Comparison of ENCODE assay signal across 22 cellular contexts in genomic region chr1:200329208-200329882, GRCh38.
A peak's percentile ranks its signal among the peaks of the same experiment; 100 is the strongest.
DNase-seq lines count a peak whose midpoint lies in the region; ATAC-seq, FAIRE-seq and TF ChIP-seq lines count a peak whose summit lies in the region.
"Had no signal": no experiment of that assay in that cellular context is flagged by ENCODE, and none has a peak within 500 bp of the region (broad histone marks: within the 10 kb centered on the region; RNA-seq: fewer than 3 reads in every experiment).

No MANE protein-coding gene starts in this region.

- H3K4me1 ChIP-seq in H9 (ENCODE audit: insufficient read depth, low read length) (peaks cover 11% of the 10 kb centered on the region; the same call in 1 of the 2 replicates), IMR-90 (ENCODE audit: control insufficient read depth, insufficient read depth, low read length) (peaks cover 7% of the 10 kb centered on the region), endodermal cell (ENCODE audit: control insufficient read depth, insufficient read depth, low read length) (peaks cover 19% of the 10 kb centered on the region), small intestine (ENCODE audit: control insufficient read depth in 2 of 2, insufficient read depth in 1 of 2, low read depth in 1 of 2, low read length in 1 of 2) (no peaks in the 10 kb centered on the region)
- H3K4me1 ChIP-seq: BE2C had no signal

- H3K4me1 Mint-ChIP-seq in H9 (peaks cover 33 to 36% of the 10 kb centered on the region in 2 experiments), endodermal cell (peaks cover 47% of the 10 kb centered on the region), nephron progenitor cell (peaks cover 48% of the 10 kb centered on the region)

- H2AK5ac ChIP-seq in H9 (ENCODE audit: insufficient read length, low read length) (no peak overlapping the region), IMR-90 (ENCODE audit: low read depth, low read length) (peak overlapping the region; percentile 74; the same call in 1 of the 2 replicates)

- H3K4me3 Mint-ChIP-seq in H9, result no peak overlapping the region
- no peak overlapping the region for H3K4me3 Mint-ChIP-seq in endodermal cell
- H3K4me3 Mint-ChIP-seq in nephron progenitor cell, result peak overlapping the region; percentile 3
- H3K4me3 Mint-ChIP-seq: CD4-positive, CD25-positive, alpha-beta regulatory T cell; HFFc6 had no signal

- H3K14ac ChIP-seq in H9 (ENCODE audit: insufficient read depth, low read length), result no peak overlapping the region
- 0 out of 2 replicates have a peak overlapping the region, but pooled peaks have one; percentile 21 for H3K14ac ChIP-seq in IMR-90 (replicated peaks; ENCODE audit: low read depth, low read length)

- CTCF ChIA-PET in IMR-90 (lab: Yijun Ruan, JAX), result no interaction called here

- in situ Hi-C loops in IMR-90 (cut with MboI; ENCODE audit: low sequenced_read_pairs), result no loop called here

- H3K9me3 ChIP-seq in H9 (ENCODE audit: control insufficient read depth, low read depth, low read length), result no peaks in the 10 kb centered on the region
- H3K9me3 ChIP-seq in IMR-90 (ENCODE audit: control insufficient read depth, insufficient read depth, low read length), result no peaks in the 10 kb centered on the region
- H3K9me3 ChIP-seq in endodermal cell (ENCODE audit: control insufficient read depth, low read length), result no peaks in the 10 kb centered on the region
- no peaks in the 10 kb centered on the region for H3K9me3 ChIP-seq in small intestine (ENCODE audit: control insufficient read depth, low read depth)
- H3K9me3 ChIP-seq: BE2C, Caco-2 had no signal

- H3K4me2 ChIP-seq in H9 (ENCODE audit: insufficient read depth, insufficient read length, low read length) (no peak overlapping the region), IMR-90 (ENCODE audit: low read depth, low read length) (no peak overlapping the region)

- peaks cover 4% of the 10 kb centered on the region; the same call in 1 of the 2 replicates for H3K9me1 ChIP-seq in IMR-90 (ENCODE audit: insufficient read depth, low read length)

- no CpG with 5 or more reads among the region's 7 CpGs for WGBS in H9 (ENCODE audit: extremely low coverage, insufficient read length, low lambda C conversion rate)
- 90% methylated on average over 2 of the region's 7 CpGs; no CpG with 5 or more reads in 1 of the 2 experiments for WGBS in IMR-90 (ENCODE audit: extremely low coverage in 2 of 2, insufficient read length in 1 of 2), 2 experiments
- 83 to 86% methylated on average over 7 of the region's 7 CpGs for WGBS in endodermal cell (ENCODE audit: insufficient coverage in 1 of 2, insufficient read length in 1 of 2), 2 experiments
- WGBS in small intestine, 3 donors, result 73 to 90% (median 88%) methylated on average over 7 of the region's 7 CpGs

- H4K8ac ChIP-seq in H9 (replicated peaks; ENCODE audit: insufficient read length, low read depth, low read length) (no peak overlapping the region), IMR-90 (ENCODE audit: low read depth in 2 of 2, low read length in 2 of 2) (no peak overlapping the region)

- dilution Hi-C loops in IMR-90 (cut with HindIII; ENCODE audit: low sequenced_read_pairs, unreplicated experiment), result no loop called here

- H3K27me3 Mint-ChIP-seq in H9 (ENCODE audit: low read depth), result no peaks in the 10 kb centered on the region; the same call in 1 of the 2 replicates
- peaks cover 4% of the 10 kb centered on the region for H3K27me3 Mint-ChIP-seq in endodermal cell (ENCODE audit: insufficient read depth)
- H3K27me3 Mint-ChIP-seq in nephron progenitor cell (ENCODE audit: low read depth, poor library complexity), result peaks cover 7% of the 10 kb centered on the region

- no TSS peak for BruUV-seq in IMR-90 (replicated peaks; lab: Mats Ljungman, UMichigan)

- intact Hi-C loops in IMR-90 (cut with micrococcal nuclease), result no loop called here

- TF ChIP-seq RAD21 in IMR-90 (IDR thresholded peaks at IDR 0.05; ENCODE audit: low read length), result no peak

- H4K5ac ChIP-seq in H9 (ENCODE audit: insufficient read length, low read depth, low read length) (no peak overlapping the region), IMR-90 (ENCODE audit: low read depth, low read length) (peak overlapping the region; percentile 62; the same call in 1 of the 2 replicates)

- no peak overlapping the region for H2BK5ac ChIP-seq in H9 (ENCODE audit: insufficient read length, low read length)
- H2BK5ac ChIP-seq in IMR-90 (ENCODE audit: low read depth, low read length, poor library complexity, severe bottlenecking), result no peak overlapping the region

- no peaks in the 10 kb centered on the region for H3K79me2 ChIP-seq in H9 (ENCODE audit: insufficient read depth, low read length)

- H2BK120ac ChIP-seq in H9 (ENCODE audit: low read depth, low read length, poor library complexity, severe bottlenecking), result no peak overlapping the region
- H2BK120ac ChIP-seq in IMR-90 (ENCODE audit: low read depth, low read length), result no peak overlapping the region

- H3K36me3 Mint-ChIP-seq in H9 (ENCODE audit: insufficient read depth in 1 of 3, low read depth in 3 of 3) (peaks cover under 1 to 1% (median under 1%) of the 10 kb centered on the region in 3 experiments; a peak in 5 of 7 replicates), endodermal cell (ENCODE audit: low read depth) (peaks cover 8% of the 10 kb centered on the region), nephron progenitor cell (ENCODE audit: low read depth) (no peaks in the 10 kb centered on the region)
- H3K36me3 Mint-ChIP-seq: CD4-positive, CD25-positive, alpha-beta regulatory T cell had no signal

- H3K27ac ChIP-seq in H9 (ENCODE audit: insufficient read length, low read depth, low read length) (no peak overlapping the region), IMR-90 (ENCODE audit: insufficient read depth, low read length) (no peak overlapping the region), endodermal cell (ENCODE audit: low read depth, low read length) (no peak overlapping the region), small intestine (ENCODE audit: low read depth in 1 of 2, low read length in 1 of 2) (no peak overlapping the region)

- H2AK9ac ChIP-seq in IMR-90 (replicated peaks; ENCODE audit: low read depth, low read length, poor library complexity), result no peak overlapping the region

- H2BK20ac ChIP-seq in H9 (ENCODE audit: low read depth, low read length, poor library complexity, severe bottlenecking) (no peak overlapping the region), IMR-90 (ENCODE audit: low read depth, low read length) (no peak overlapping the region)

- no peak overlapping the region for H3K9ac ChIP-seq in H9 (ENCODE audit: extremely low read depth, insufficient read length, low read length)
- H3K9ac ChIP-seq in IMR-90 (ENCODE audit: low read depth, low read length), result no peak overlapping the region
- no peak overlapping the region for H3K9ac ChIP-seq in endodermal cell (ENCODE audit: extremely low read depth, low read length, poor library complexity, severe bottlenecking)

- H3K9me3 Mint-ChIP-seq in H9 (no peaks in the 10 kb centered on the region; a peak in 1 of 5 replicates), endodermal cell (peaks cover 1% of the 10 kb centered on the region), nephron progenitor cell (peaks cover 2% of the 10 kb centered on the region)

- no peak overlapping the region for H3K4me3 ChIP-seq in IMR-90 (ENCODE audit: insufficient read depth, low read depth, low read length)
- peak overlapping the region; percentile 7 for H3K4me3 ChIP-seq in endodermal cell (ENCODE audit: low read length)
- no peak overlapping the region for H3K4me3 ChIP-seq in small intestine (ENCODE audit: low read depth in 1 of 2, low read length in 2 of 2)

- no peak overlapping the region for H2BK12ac ChIP-seq in H9 (ENCODE audit: insufficient read length, low read depth, low read length)

- H3K27ac Mint-ChIP-seq in H9, result no peak overlapping the region
- H3K27ac Mint-ChIP-seq in endodermal cell, result peak overlapping the region; percentile 18
- H3K27ac Mint-ChIP-seq in nephron progenitor cell, result no peak overlapping the region
- H3K27ac Mint-ChIP-seq: CD4-positive, CD25-positive, alpha-beta regulatory T cell; HFFc6 had no signal

- no peak overlapping the region for H2AFZ ChIP-seq in H9 (ENCODE audit: low read length)
- peak overlapping the region; percentile 41 for H2AFZ ChIP-seq in IMR-90 (replicated peaks; ENCODE audit: low read length, poor library complexity)

- H3T11ph ChIP-seq in H9 (ENCODE audit: low read length), result no peak overlapping the region

- no peak for TF ChIP-seq POLR2A in IMR-90 (IDR thresholded peaks at IDR 0.05; ENCODE audit: low read depth, low read length)

- no peak overlapping the region for H3K4ac ChIP-seq in H9 (ENCODE audit: low read depth, low read length)
- H3K4ac ChIP-seq in IMR-90 (ENCODE audit: low read depth, low read length), result peak overlapping the region; percentile 78

- H3K23me2 ChIP-seq in H9 (ENCODE audit: insufficient read length, low read depth, low read length, poor library complexity, severe bottlenecking), result no peaks in the 10 kb centered on the region

- H4K91ac ChIP-seq in H9 (ENCODE audit: insufficient read length, low read depth, low read length) (no peak overlapping the region), IMR-90 (ENCODE audit: insufficient read depth, low read depth, low read length) (peak overlapping the region; percentile 65; the same call in 1 of the 2 replicates)

- H3K36me3 ChIP-seq in IMR-90 (ENCODE audit: control insufficient read depth, insufficient read depth, low read length), result no peaks in the 10 kb centered on the region
- H3K36me3 ChIP-seq in endodermal cell (ENCODE audit: control insufficient read depth, insufficient read depth, low read length), result no peaks in the 10 kb centered on the region
- H3K36me3 ChIP-seq in small intestine (ENCODE audit: control insufficient read depth in 2 of 2, insufficient read depth in 2 of 2, low read length in 2 of 2), result no peaks in the 10 kb centered on the region
- H3K36me3 ChIP-seq: BE2C had no signal

- H3K18ac ChIP-seq in H9 (ENCODE audit: insufficient read length, low read depth, low read length), result peak overlapping the region; percentile 46
- no peak overlapping the region for H3K18ac ChIP-seq in IMR-90 (ENCODE audit: low read depth, low read length)

- H2BK15ac ChIP-seq in H9 (ENCODE audit: low read depth, low read length) (no peak overlapping the region), IMR-90 (ENCODE audit: low read depth, low read length) (peak overlapping the region; percentile 58; the same call in 1 of the 3 replicates)

- DNase-seq in H9 (no peak), IMR-90 (no peak), endodermal cell (peak; percentile 63), nephron progenitor cell (no peak), SHP77 (lab: John Stamatoyannopoulos, UW) (no peak), small intestine (no peak)
- DNase-seq: ACHN; BE2C; C1 segment of cervical spinal cord; Caco-2; CD4-positive, CD25-positive, alpha-beta regulatory T cell; GDM1; HCEC 1CT; HFFc6; Karpas-422; KBM-7 had no signal

- POLR2A ChIA-PET in IMR-90 (lab: Charles Lee; ENCODE audit: unreplicated experiment), result no interaction called here

- no peaks in the 10 kb centered on the region for H4K20me1 ChIP-seq in H9 (ENCODE audit: control insufficient read depth, insufficient read depth, insufficient read length)
- no peaks in the 10 kb centered on the region for H4K20me1 ChIP-seq in IMR-90 (ENCODE audit: insufficient read depth, low read length)

- FAIRE-seq in small intestine (lab: Jason Lieb, UNC), result no peak
- FAIRE-seq: A204.1, D721Med, GM12892, GM18507 had no signal

- no peaks in the 10 kb centered on the region for H3K79me1 ChIP-seq in H9 (ENCODE audit: insufficient read depth, low read depth, low read length, poor library complexity, severe bottlenecking)
- H3K79me1 ChIP-seq in IMR-90 (ENCODE audit: low read depth in 1 of 2, low read length in 2 of 2), result no peaks in the 10 kb centered on the region

- H3K23ac ChIP-seq in H9 (ENCODE audit: insufficient read length, low read depth, low read length) (no peak overlapping the region), IMR-90 (ENCODE audit: low read depth, low read length) (no peak overlapping the region)

- H3K56ac ChIP-seq in H9 (ENCODE audit: insufficient read length, low read depth, low read length) (no peak overlapping the region), IMR-90 (ENCODE audit: extremely low read depth, insufficient read depth, low read length) (no peak overlapping the region)

- no peaks in the 10 kb centered on the region for H3K27me3 ChIP-seq in H9 (ENCODE audit: insufficient read depth, low read length)
- no peaks in the 10 kb centered on the region for H3K27me3 ChIP-seq in IMR-90 (ENCODE audit: control insufficient read depth, insufficient read depth, low read length)
- no peaks in the 10 kb centered on the region for H3K27me3 ChIP-seq in endodermal cell (ENCODE audit: control insufficient read depth, insufficient read depth, low read length, poor library complexity, severe bottlenecking)
- H3K27me3 ChIP-seq in small intestine (ENCODE audit: control insufficient read depth in 2 of 2, insufficient read depth in 2 of 2, low read length in 2 of 2), result no peaks in the 10 kb centered on the region
- H3K27me3 ChIP-seq: BE2C had no signal

- ATAC-seq in IMR-90 (ENCODE audit: low read depth) (no peak), HG03354 (IDR thresholded peaks at IDR 0.05; ENCODE audit: poor library complexity, severe bottlenecking, unreplicated experiment) (no peak), HG03565 (IDR thresholded peaks at IDR 0.05; ENCODE audit: unreplicated experiment) (no peak)

- TF ChIP-seq CTCF in H9 (conservative IDR thresholded peaks at IDR 0.05) (no peak), IMR-90 (conservative IDR thresholded peaks at IDR 0.05; ENCODE audit: low read depth, low read length) (no peak), endodermal cell (conservative IDR thresholded peaks at IDR 0.05) (no peak), nephron progenitor cell (IDR thresholded peaks at IDR 0.05) (no peak)
